ENCODE assay signal across 22 cellular contexts in the genomic region with DNA sequence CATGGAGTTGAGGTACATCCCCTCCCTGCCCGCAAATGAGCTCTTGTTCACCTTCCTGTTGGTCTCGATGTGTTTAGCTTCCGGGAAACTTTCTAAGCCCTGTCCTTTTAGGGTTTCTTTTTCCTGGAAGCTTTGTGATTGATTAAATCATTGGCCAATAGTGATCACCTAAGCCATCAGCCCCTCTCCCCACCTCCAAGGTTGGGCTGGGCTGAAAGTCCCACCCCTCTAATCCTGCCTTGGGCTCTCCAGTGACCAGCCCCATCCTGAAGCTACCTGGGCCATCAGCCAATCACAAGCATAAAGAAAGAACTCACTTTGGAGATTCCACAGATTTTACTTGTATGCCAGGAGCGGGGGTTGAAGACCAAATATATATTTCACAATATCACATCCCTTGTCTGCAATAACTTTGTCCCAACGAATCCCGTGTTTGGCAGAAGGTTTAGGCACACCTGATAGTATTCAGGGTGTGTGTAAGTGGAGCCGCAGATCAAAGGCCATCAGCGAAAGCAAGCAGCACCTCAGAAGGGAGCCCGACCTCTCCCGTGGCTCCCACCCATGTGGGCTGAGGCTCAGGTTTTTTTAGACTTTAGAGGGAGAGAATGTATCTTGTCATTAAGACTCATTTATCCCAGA. TPM values are rescaled to one million over a fixed set of nuclear protein-coding genes. Genes with fewer than 3 reads are reported as not detected.
"Had no signal": no experiment of that assay in that cellular context is flagged by ENCODE, and none has a peak within 500 bp of the region (broad histone marks: within the 10 kb centered on the region; RNA-seq: fewer than 3 reads in every experiment).

No MANE protein-coding gene starts in this region.

- H3K36me3 Mint-ChIP-seq: memory B cell, natural killer cell, type B pancreatic cell had no signal

- H3K27me3 Mint-ChIP-seq: activated naive CD4-positive, alpha-beta T cell treated with anti-CD3 and anti-CD28 coated beads, Interleukin-2, amount 50 U/mL, for 24 hours; type B pancreatic cell had no signal

- H3K4me1 Mint-ChIP-seq: activated naive CD4-positive, alpha-beta T cell treated with anti-CD3 and anti-CD28 coated beads, Interleukin-2, amount 50 U/mL, for 24 hours; memory B cell; natural killer cell had no signal

- H3K4me1 ChIP-seq: gastroesophageal sphincter had no signal

- H3K9me3 Mint-ChIP-seq: activated CD4-positive, alpha-beta T cell treated with anti-CD3 and anti-CD28 coated beads, Interleukin-2, amount 10 ng/mL, durations not matched to agents 24 days and 14 days; activated naive CD4-positive, alpha-beta T cell treated with anti-CD3 and anti-CD28 coated beads, Interleukin-2, amount 50 U/mL, for 24 hours; memory B cell; natural killer cell; stimulated activated naive CD8-positive, alpha-beta T cell treated with anti-CD3 and anti-CD28 coated beads, Interleukin-15, amount 100 ng/mL, for 72 hours; T-helper 2 cell treated with Interferon-gamma antibody and Interleukin-4, amounts not matched to agents 5 μg/mL and 100 μg/mL, for 36 hours; type B pancreatic cell had no signal

- H3K9me3 ChIP-seq: gastroesophageal sphincter, heart right ventricle, left lung, right atrium auricular region had no signal

- H3K27ac Mint-ChIP-seq: activated CD4-positive, alpha-beta T cell treated with anti-CD3 and anti-CD28 coated beads, Interleukin-2, amount 10 ng/mL, durations not matched to agents 24 days and 14 days; activated CD8-positive, alpha-beta T cell treated with anti-CD3 and anti-CD28 coated beads, Interleukin-2, amount 10 ng/mL, durations not matched to agents 7 days and 5 days; activated naive CD4-positive, alpha-beta T cell treated with anti-CD3 and anti-CD28 coated beads, Interleukin-2, amount 50 U/mL, for 24 hours; memory B cell; natural killer cell; stimulated activated naive CD8-positive, alpha-beta T cell treated with anti-CD3 and anti-CD28 coated beads, Interleukin-15, amount 100 ng/mL, for 72 hours; T-helper 2 cell treated with Interferon-gamma antibody and Interleukin-4, amounts not matched to agents 5 μg/mL and 100 μg/mL, for 36 hours; type B pancreatic cell had no signal

- DNase-seq: activated CD4-positive, alpha-beta T cell treated with anti-CD3 and anti-CD28 coated beads, Interleukin-2, amount 10 ng/mL, durations not matched to agents 24 days and 14 days; activated CD4-positive, CD25-positive, alpha-beta regulatory T cell; activated CD8-positive, alpha-beta memory T cell treated with anti-CD3 and anti-CD28 coated beads, Interleukin-2, amount 50 U/mL, for 4 hours; activated CD8-positive, alpha-beta T cell treated with anti-CD3 and anti-CD28 coated beads, Interleukin-2, amount 10 ng/mL, durations not matched to agents 7 days and 5 days; activated effector memory CD4-positive, alpha-beta T cell treated with anti-CD3 and anti-CD28 coated beads, Interleukin-2, amount 50 U/mL, for 16 hours; activated T-cell treated with anti-CD3 and anti-CD28 coated beads, Interleukin-2, amount 50 U/mL, for 48 hours; brain microvascular endothelial cell; cortex of kidney; effector CD4-positive, alpha-beta T cell; heart right ventricle; islet precursor cell; left lung; natural killer cell; stimulated activated naive CD8-positive, alpha-beta T cell treated with anti-CD3 and anti-CD28 coated beads, Interleukin-15, amount 100 ng/mL, for 72 hours had no signal

- H3K4me3 Mint-ChIP-seq: activated CD4-positive, alpha-beta T cell treated with anti-CD3 and anti-CD28 coated beads, Interleukin-2, amount 10 ng/mL, durations not matched to agents 24 days and 14 days; activated CD8-positive, alpha-beta T cell treated with anti-CD3 and anti-CD28 coated beads, Interleukin-2, amount 10 ng/mL, durations not matched to agents 7 days and 5 days; activated naive CD4-positive, alpha-beta T cell treated with anti-CD3 and anti-CD28 coated beads, Interleukin-2, amount 50 U/mL, for 24 hours; memory B cell; natural killer cell; stimulated activated naive CD8-positive, alpha-beta T cell treated with anti-CD3 and anti-CD28 coated beads, Interleukin-15, amount 100 ng/mL, for 72 hours; T-helper 2 cell treated with Interferon-gamma antibody and Interleukin-4, amounts not matched to agents 5 μg/mL and 100 μg/mL, for 36 hours; type B pancreatic cell had no signal

- H3K27me3 ChIP-seq: brain microvascular endothelial cell, heart right ventricle, left lung, right atrium auricular region had no signal

- H3K4me3 ChIP-seq: gastroesophageal sphincter, heart right ventricle, left lung, right atrium auricular region, skin epidermis had no signal

- H3K27ac ChIP-seq: brain microvascular endothelial cell, epithelial cell of prostate, gastroesophageal sphincter, heart right ventricle, left lung, right atrium auricular region, skin epidermis had no signal

- H3K36me3 ChIP-seq: brain microvascular endothelial cell, gastroesophageal sphincter, heart right ventricle, left lung, right atrium auricular region had no signal

- ATAC-seq: activated CD8-positive, alpha-beta T cell treated with anti-CD3 and anti-CD28 coated beads, Interleukin-2, amount 10 ng/mL, durations not matched to agents 7 days and 5 days; gastroesophageal sphincter; heart right ventricle; left lung; natural killer cell; stimulated activated naive CD8-positive, alpha-beta T cell treated with anti-CD3 and anti-CD28 coated beads, Interleukin-15, amount 100 ng/mL, for 72 hours had no signal

RNA-seq across cellular contexts. Expression of gene ROPN1L, which starts 20.3 kb away (rescaled TPM):
- total RNA-seq: activated CD4-positive, alpha-beta T cell treated with anti-CD3 and anti-CD28 coated beads, Interleukin-2, amount 10 ng/mL, durations not matched to agents 24 days and 14 days had no signal
